In the genomic region with DNA sequence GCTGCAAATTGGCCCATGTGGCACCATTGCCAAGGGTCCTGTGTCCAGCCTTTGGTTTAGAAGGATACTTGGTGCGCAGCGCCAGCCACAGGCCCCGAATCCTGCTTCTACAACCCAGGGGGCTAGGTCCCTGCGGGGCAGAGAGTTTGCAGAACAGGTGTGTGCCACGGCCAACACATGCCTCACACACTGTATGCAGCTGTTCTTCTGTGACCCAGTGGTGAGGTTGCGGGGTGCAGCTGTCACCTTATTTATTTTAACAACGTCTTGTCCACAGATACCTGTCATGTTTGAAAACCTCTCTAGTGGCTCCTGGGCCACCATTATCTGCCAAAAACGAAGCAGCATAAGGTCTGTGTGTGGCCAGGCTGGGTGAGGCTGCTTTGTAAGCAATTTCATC, we compare ENCODE assay signal across 18 cellular contexts. TPM values are rescaled to one million over a fixed set of nuclear protein-coding genes. Genes with fewer than 3 reads are reported as not detected.
DNase-seq lines count a peak whose midpoint lies in the region; ATAC-seq and TF ChIP-seq lines count a peak whose summit lies in the region.
"Had no signal": no experiment of that assay in that cellular context is flagged by ENCODE, and none has a peak within 500 bp of the region (broad histone marks: within the 10 kb centered on the region; RNA-seq: fewer than 3 reads in every experiment).

No MANE protein-coding gene starts in this region.

- no peak for DNase-seq in activated CD8-positive, alpha-beta T cell treated with anti-CD3 and anti-CD28 coated beads, Interleukin-2, amount 10 ng/mL, durations not matched to agents 7 days and 5 days
- no peak for DNase-seq in activated CD8-positive, alpha-beta T cell treated with anti-CD3 and anti-CD28 coated beads for 36 hours
- DNase-seq in LHCN-M2 (ENCODE audit: low read depth) (peak; percentile 14), trophoblast cell (no peak)
- DNase-seq in activated effector memory CD4-positive, alpha-beta T cell treated with anti-CD3 and anti-CD28 coated beads, Interleukin-2, amount 50 U/mL, for 16 hours: no peak
- DNase-seq: C1 segment of cervical spinal cord; H9; NCI-H1048; NCI-H2081 treated with DMSO at 0.1 percent for 48 hours; NCI-H2227 treated with DMSO at 0.1 percent for 48 hours; NCI-H526 treated with DMSO at 0.1 percent for 48 hours; NK-92 treated with Interleukin-12 subunit alpha and Interleukin-12 subunit beta, amount 100 ng/mL, for 24 hours had no signal

- H3K9me3 ChIP-seq in SU-DHL-6 (ENCODE audit: insufficient read depth, low read length) (no peaks in the 10 kb centered on the region), trophoblast cell (ENCODE audit: insufficient read depth, low read depth, low read length) (peaks cover 5% of the 10 kb centered on the region)

- intact Hi-C loops in activated CD8-positive, alpha-beta T cell treated with anti-CD3 and anti-CD28 coated beads for 36 hours (cut with micrococcal nuclease): no loop called here

- H2BK120ac ChIP-seq in trophoblast cell (ENCODE audit: insufficient read depth, low read length, poor library complexity): no peak overlapping the region

- no peaks in the 10 kb centered on the region for H4K20me1 ChIP-seq in SU-DHL-6 (ENCODE audit: low read depth, low read length)

- no peak overlapping the region for H2BK12ac ChIP-seq in trophoblast cell (ENCODE audit: low read length)

- H3K36me3 ChIP-seq in SU-DHL-6 (ENCODE audit: low read length): no peaks in the 10 kb centered on the region
- H3K36me3 ChIP-seq in trophoblast cell (ENCODE audit: control insufficient read depth in 1 of 2, insufficient read depth in 2 of 2, low read length in 2 of 2): no peaks in the 10 kb centered on the region

- no peak overlapping the region for H2AFZ ChIP-seq in SU-DHL-6 (ENCODE audit: low read depth, low read length, severe bottlenecking)
- no peak overlapping the region for H2AFZ ChIP-seq in trophoblast cell (ENCODE audit: insufficient read depth, low read length, poor library complexity)

- peak overlapping the region; percentile 8; the same call in 1 of the 2 replicates for H3K9ac ChIP-seq in SU-DHL-6 (ENCODE audit: low read length)
- H3K9ac ChIP-seq in trophoblast cell (ENCODE audit: low read length): no peak overlapping the region

- H4K12ac ChIP-seq in trophoblast cell (ENCODE audit: low read depth, low read length): no peak overlapping the region

- H3K27me3 ChIP-seq in SU-DHL-6 (ENCODE audit: low read length) (no peaks in the 10 kb centered on the region), trophoblast cell (ENCODE audit: insufficient read depth, low read length) (no peaks in the 10 kb centered on the region)

- peaks cover 21% of the 10 kb centered on the region for H3K4me1 Mint-ChIP-seq in activated CD8-positive, alpha-beta T cell treated with anti-CD3 and anti-CD28 coated beads, Interleukin-2, amount 10 ng/mL, durations not matched to agents 7 days and 5 days (ENCODE audit: low read depth)
- peaks cover 15% of the 10 kb centered on the region for H3K4me1 Mint-ChIP-seq in activated CD8-positive, alpha-beta T cell treated with anti-CD3 and anti-CD28 coated beads for 36 hours (ENCODE audit: low read depth)
- H3K4me1 Mint-ChIP-seq: H9 had no signal

- H3K4ac ChIP-seq in trophoblast cell (ENCODE audit: low read depth, low read length): no peak overlapping the region

- CTCF ChIA-PET in activated CD8-positive, alpha-beta T cell treated with anti-CD3 and anti-CD28 coated beads, Interleukin-2, amount 10 ng/mL, durations not matched to agents 7 days and 5 days (lab: Charles Lee): no interaction called here
- CTCF ChIA-PET in activated CD8-positive, alpha-beta T cell treated with anti-CD3 and anti-CD28 coated beads for 36 hours (lab: Charles Lee): no interaction called here

- H3K79me2 ChIP-seq in SU-DHL-6 (ENCODE audit: insufficient read depth, low read length) (no peaks in the 10 kb centered on the region; the same call in 1 of the 2 replicates), trophoblast cell (ENCODE audit: control insufficient read depth, insufficient read depth, low read length, poor library complexity) (no peaks in the 10 kb centered on the region)

- H3F3A ChIP-seq in SU-DHL-6 (ENCODE audit: insufficient read depth): peaks cover 39% of the 10 kb centered on the region

- whole genome bisulfite sequencing in trophoblast cell (ENCODE audit: extremely low coverage, insufficient coverage, insufficient read length): no CpG with 5 or more reads among the region's 8 CpGs

- peak overlapping the region; percentile 30 for H3K27ac Mint-ChIP-seq in activated CD8-positive, alpha-beta T cell treated with anti-CD3 and anti-CD28 coated beads, Interleukin-2, amount 10 ng/mL, durations not matched to agents 7 days and 5 days
- H3K27ac Mint-ChIP-seq in activated CD8-positive, alpha-beta T cell treated with anti-CD3 and anti-CD28 coated beads for 36 hours: no peak overlapping the region
- H3K27ac Mint-ChIP-seq: H9 had no signal

- no peaks in the 10 kb centered on the region for H3K79me1 ChIP-seq in trophoblast cell (ENCODE audit: low read length)

- no peak overlapping the region for H2AK5ac ChIP-seq in trophoblast cell (ENCODE audit: low read length)

- H3K27me3 Mint-ChIP-seq in activated CD8-positive, alpha-beta T cell treated with anti-CD3 and anti-CD28 coated beads, Interleukin-2, amount 10 ng/mL, durations not matched to agents 7 days and 5 days (ENCODE audit: low read depth): peaks cover 8% of the 10 kb centered on the region
- peaks cover 8% of the 10 kb centered on the region for H3K27me3 Mint-ChIP-seq in activated CD8-positive, alpha-beta T cell treated with anti-CD3 and anti-CD28 coated beads for 36 hours

- H3K23ac ChIP-seq in trophoblast cell (ENCODE audit: low read length): no peak overlapping the region

- H3K4me1 ChIP-seq in trophoblast cell (ENCODE audit: control insufficient read depth in 1 of 2, insufficient read depth in 2 of 2, low read length in 2 of 2): no peaks in the 10 kb centered on the region

- H3K9me3 Mint-ChIP-seq in activated CD8-positive, alpha-beta T cell treated with anti-CD3 and anti-CD28 coated beads, Interleukin-2, amount 10 ng/mL, durations not matched to agents 7 days and 5 days (ENCODE audit: insufficient read depth): no peaks in the 10 kb centered on the region
- H3K9me3 Mint-ChIP-seq in activated CD8-positive, alpha-beta T cell treated with anti-CD3 and anti-CD28 coated beads for 36 hours: no peaks in the 10 kb centered on the region

- no peak overlapping the region for H2BK5ac ChIP-seq in trophoblast cell (ENCODE audit: low read depth, low read length, poor library complexity)

- H3K14ac ChIP-seq in trophoblast cell (ENCODE audit: low read length): no peak overlapping the region

- H3K27ac ChIP-seq in SU-DHL-6 (ENCODE audit: low read depth, low read length): peak overlapping the region; percentile 77
- no peak overlapping the region for H3K27ac ChIP-seq in trophoblast cell (ENCODE audit: low read depth, low read length)
- H3K27ac ChIP-seq: HL-60 had no signal

- H4K8ac ChIP-seq in trophoblast cell (ENCODE audit: low read depth, low read length): no peak overlapping the region

- H3K4me3 ChIP-seq in SU-DHL-6 (ENCODE audit: insufficient read depth, low read length, poor library complexity, severe bottlenecking): no peak overlapping the region
- H3K4me3 ChIP-seq in trophoblast cell (ENCODE audit: low read depth, low read length): no peak overlapping the region

- H3K36me3 Mint-ChIP-seq in activated CD8-positive, alpha-beta T cell treated with anti-CD3 and anti-CD28 coated beads, Interleukin-2, amount 10 ng/mL, durations not matched to agents 7 days and 5 days (ENCODE audit: low read depth): no peaks in the 10 kb centered on the region
- H3K36me3 Mint-ChIP-seq in activated CD8-positive, alpha-beta T cell treated with anti-CD3 and anti-CD28 coated beads for 36 hours (ENCODE audit: low read depth): no peaks in the 10 kb centered on the region

- H4K91ac ChIP-seq in trophoblast cell (ENCODE audit: low read depth, low read length): no peak overlapping the region

- H3K4me2 ChIP-seq in SU-DHL-6 (ENCODE audit: low read depth, low read length, poor library complexity, severe bottlenecking) (peak overlapping the region; percentile 15), trophoblast cell (ENCODE audit: low read length) (no peak overlapping the region)

- POLR2A ChIA-PET in activated CD8-positive, alpha-beta T cell treated with anti-CD3 and anti-CD28 coated beads, Interleukin-2, amount 10 ng/mL, durations not matched to agents 7 days and 5 days (lab: Charles Lee): no interaction called here
- POLR2A ChIA-PET in activated CD8-positive, alpha-beta T cell treated with anti-CD3 and anti-CD28 coated beads for 36 hours (lab: Charles Lee): interaction anchor here (0.9 kb wide), 1 partner anchor 13 kb away, joined by 3 read pairs; no protein-coding TSS in a partner anchor

- no peak overlapping the region for H3K18ac ChIP-seq in trophoblast cell (ENCODE audit: low read length)

- no peaks in the 10 kb centered on the region for H3K9me2 ChIP-seq in SU-DHL-6 (replicated peaks; ENCODE audit: insufficient read depth, low read length)

- no peak for TF ChIP-seq CTCF in activated CD8-positive, alpha-beta T cell treated with anti-CD3 and anti-CD28 coated beads for 36 hours (IDR thresholded peaks at IDR 0.05)
- TF ChIP-seq CTCF in SU-DHL-6 (IDR thresholded peaks at IDR 0.05; ENCODE audit: insufficient read depth, low read length, poor library complexity, severe bottlenecking): no peak

- no peak overlapping the region for H3K4me3 Mint-ChIP-seq in activated CD8-positive, alpha-beta T cell treated with anti-CD3 and anti-CD28 coated beads, Interleukin-2, amount 10 ng/mL, durations not matched to agents 7 days and 5 days
- no peak overlapping the region for H3K4me3 Mint-ChIP-seq in activated CD8-positive, alpha-beta T cell treated with anti-CD3 and anti-CD28 coated beads for 36 hours
- H3K4me3 Mint-ChIP-seq: H9 had no signal

- no peak for ATAC-seq in activated CD8-positive, alpha-beta T cell treated with anti-CD3 and anti-CD28 coated beads, Interleukin-2, amount 10 ng/mL, durations not matched to agents 7 days and 5 days
- ATAC-seq in activated CD8-positive, alpha-beta T cell treated with anti-CD3 and anti-CD28 coated beads for 36 hours: no peak
- ATAC-seq in HG03280 (IDR thresholded peaks at IDR 0.05; ENCODE audit: unreplicated experiment): no peak
- no peak for ATAC-seq in GM18861 (IDR thresholded peaks at IDR 0.05; ENCODE audit: unreplicated experiment)

RNA-seq across cellular contexts. Expression of gene CBFA2T3, which starts 11.6 kb away (rescaled TPM):
- total RNA-seq in activated CD8-positive, alpha-beta T cell treated with anti-CD3 and anti-CD28 coated beads, Interleukin-2, amount 10 ng/mL, durations not matched to agents 7 days and 5 days: not detected
- under 1 TPM; 0.14 to 0.34 TPM for total RNA-seq in activated CD8-positive, alpha-beta T cell treated with anti-CD3 and anti-CD28 coated beads for 36 hours
- total RNA-seq in LHCN-M2 (2014; rRNA removed): not detected in 2 replicates
- not detected for polyA plus RNA-seq in LHCN-M2 (2012)
- polyA plus RNA-seq in trophoblast cell (2013): 1.7 and 2.2 TPM in 2 replicates
- total RNA-seq: A172, SK-MEL-5 had no signal
